Comparison of ENCODE assay signal across 6 cellular contexts in the genomic region with DNA sequence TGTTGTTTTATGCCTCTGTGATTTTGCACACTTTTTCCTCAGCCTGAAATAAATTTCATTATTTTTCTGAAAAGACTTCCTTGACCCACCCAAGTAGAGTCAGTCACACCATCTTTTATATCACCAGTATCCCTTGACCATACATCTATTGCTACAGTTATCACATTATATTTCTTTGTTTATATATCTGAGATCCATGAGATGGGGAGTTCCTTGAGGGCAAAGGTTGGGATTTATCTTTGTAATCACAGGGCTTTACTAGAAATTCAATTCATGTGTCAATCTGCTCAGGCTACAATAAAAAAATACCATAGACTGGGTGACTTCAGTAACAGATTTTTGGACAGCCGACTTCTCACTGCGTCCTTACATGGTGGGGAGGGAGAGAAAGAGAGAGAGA.
"Had no signal": no experiment of that assay in that cellular context is flagged by ENCODE, and none has a peak within 500 bp of the region (broad histone marks: within the 10 kb centered on the region; RNA-seq: fewer than 3 reads in every experiment).

No MANE protein-coding gene starts in this region.

- H3K27ac Mint-ChIP-seq: GM23338, H9, IgD-negative memory B cell had no signal

- H3K27me3 Mint-ChIP-seq: IgD-negative memory B cell had no signal

- DNase-seq: H9, HCEC 1CT had no signal

- H3K4me3 ChIP-seq: GM23338 had no signal

- H3K4me1 Mint-ChIP-seq: GM23338 had no signal

- H3K27ac ChIP-seq: HL-60 had no signal

- H3K9me3 Mint-ChIP-seq: GM23338, IgD-negative memory B cell had no signal

- ATAC-seq: GM23338, HepG2 had no signal

- H3K4me3 Mint-ChIP-seq: GM23338, H9, IgD-negative memory B cell had no signal
